In genomic region chr10:23293145-23293724, GRCh38 we compare ENCODE assay signal across 8 cellular contexts. TPM values are rescaled to one million over a fixed set of nuclear protein-coding genes. Genes with fewer than 3 reads are reported as not detected.
A peak's percentile ranks its signal among the peaks of the same experiment; 100 is the strongest.
DNase-seq lines count a peak whose midpoint lies in the region; TF ChIP-seq lines count a peak whose summit lies in the region.

No MANE protein-coding gene starts in this region.

- DNase-seq in activated T-cell treated with anti-CD3 and anti-CD28 coated beads for 4 hours (peak; percentile 18), H9 (peak; percentile 67), MM.1S (peak; percentile 65), fibroblast of pulmonary artery (ENCODE audit: low read depth) (peak; percentile 45), sigmoid colon (no peak)
- no peak for DNase-seq in activated T-cell treated with anti-CD3 and anti-CD28 coated beads, Interleukin-2, amount 50 U/mL, for 1 hour
- peak; percentile 19 for DNase-seq in T-helper 2 cell treated with Interferon-gamma antibody and Interleukin-4, amounts not matched to agents 5 μg/mL and 100 μg/mL, for 36 hours (ENCODE audit: low spot score)
- DNase-seq in stimulated activated CD4-positive, alpha-beta T cell treated with anti-CD3 and anti-CD28 coated beads, Interleukin-12 subunit alpha, Interleukin-12 subunit beta, amount 100 ng/mL, for 4 hours: peak; percentile 15

- H2BK20ac ChIP-seq in H9 (ENCODE audit: low read depth, low read length, poor library complexity, severe bottlenecking): no peak overlapping the region

- no peaks in the 10 kb centered on the region for H3F3A ChIP-seq in MM.1S (ENCODE audit: insufficient read depth, low read length)

- WGBS in H9 (ENCODE audit: extremely low coverage, insufficient read length, low lambda C conversion rate): no CpG with 5 or more reads among the region's 7 CpGs
- WGBS in sigmoid colon, 2 donors: 6 to 13% methylated on average over 7 of the region's 7 CpGs

- no peaks in the 10 kb centered on the region for H3K27me3 ChIP-seq in H9 (ENCODE audit: insufficient read depth, low read length)
- no peaks in the 10 kb centered on the region for H3K27me3 ChIP-seq in MM.1S (replicated peaks; ENCODE audit: insufficient read depth, low read length)
- peaks cover 0 to 11% (median 0%) of the 10 kb centered on the region in 3 donors for H3K27me3 ChIP-seq in sigmoid colon

- H2BK15ac ChIP-seq in H9 (ENCODE audit: low read depth, low read length): no peak overlapping the region

- H3K27ac ChIP-seq in H9 (ENCODE audit: insufficient read length, low read depth, low read length) (no peak overlapping the region), MM.1S (ENCODE audit: low read length) (no peak overlapping the region), sigmoid colon (no peak overlapping the region)

- H3K9me3 ChIP-seq in H9 (ENCODE audit: control insufficient read depth, low read depth, low read length): no peaks in the 10 kb centered on the region
- H3K9me3 ChIP-seq in MM.1S (replicated peaks; ENCODE audit: insufficient read depth, low read length): no peaks in the 10 kb centered on the region
- no peaks in the 10 kb centered on the region for H3K9me3 ChIP-seq in sigmoid colon

- H4K20me1 ChIP-seq in H9 (ENCODE audit: control insufficient read depth, insufficient read depth, insufficient read length) (no peaks in the 10 kb centered on the region), MM.1S (ENCODE audit: insufficient read depth, low read length) (no peaks in the 10 kb centered on the region)

- H3K36me3 Mint-ChIP-seq in H9 (ENCODE audit: insufficient read depth in 1 of 3, low read depth in 3 of 3): peaks cover 0 to 3% (median 1%) of the 10 kb centered on the region in 3 experiments; a peak in 2 of 7 replicates
- H3K36me3 Mint-ChIP-seq in T-helper 2 cell treated with Interferon-gamma antibody and Interleukin-4, amounts not matched to agents 5 μg/mL and 100 μg/mL, for 36 hours (ENCODE audit: low read depth): no peaks in the 10 kb centered on the region

- H3K14ac ChIP-seq in H9 (ENCODE audit: insufficient read depth, low read length): no peak overlapping the region

- peaks cover 9% of the 10 kb centered on the region for H3K27me3 Mint-ChIP-seq in H9 (ENCODE audit: low read depth)
- H3K27me3 Mint-ChIP-seq in T-helper 2 cell treated with Interferon-gamma antibody and Interleukin-4, amounts not matched to agents 5 μg/mL and 100 μg/mL, for 36 hours (ENCODE audit: low read depth): peaks cover 14% of the 10 kb centered on the region

- no peak overlapping the region for H3T11ph ChIP-seq in H9 (ENCODE audit: low read length)

- no peaks in the 10 kb centered on the region for H3K79me1 ChIP-seq in H9 (ENCODE audit: insufficient read depth, low read depth, low read length, poor library complexity, severe bottlenecking)

- intact Hi-C loops in sigmoid colon (cut with DNase I): no loop called here

- no peak overlapping the region for H3K4me3 ChIP-seq in MM.1S (ENCODE audit: low read length)
- H3K4me3 ChIP-seq in fibroblast of pulmonary artery (replicated peaks; ENCODE audit: low read depth, low read length): no peak overlapping the region
- H3K4me3 ChIP-seq in sigmoid colon: no peak overlapping the region

- no peak overlapping the region for H4K5ac ChIP-seq in H9 (ENCODE audit: insufficient read length, low read depth, low read length)

- H3K4me1 Mint-ChIP-seq in H9: peaks cover 5 to 11% of the 10 kb centered on the region in 2 experiments
- no peaks in the 10 kb centered on the region for H3K4me1 Mint-ChIP-seq in T-helper 2 cell treated with Interferon-gamma antibody and Interleukin-4, amounts not matched to agents 5 μg/mL and 100 μg/mL, for 36 hours (ENCODE audit: low read depth)

- no peaks in the 10 kb centered on the region for H3K9me2 ChIP-seq in MM.1S (replicated peaks; ENCODE audit: insufficient read depth, low read length)

- H3K79me2 ChIP-seq in H9 (ENCODE audit: insufficient read depth, low read length): no peaks in the 10 kb centered on the region
- H3K79me2 ChIP-seq in MM.1S (ENCODE audit: low read length): no peaks in the 10 kb centered on the region

- peaks cover 4 to 5% of the 10 kb centered on the region in 2 experiments; a peak in 4 of 5 replicates for H3K9me3 Mint-ChIP-seq in H9
- no peaks in the 10 kb centered on the region for H3K9me3 Mint-ChIP-seq in T-helper 2 cell treated with Interferon-gamma antibody and Interleukin-4, amounts not matched to agents 5 μg/mL and 100 μg/mL, for 36 hours

- no peak overlapping the region for H2AFZ ChIP-seq in H9 (ENCODE audit: low read length)
- no peak overlapping the region for H2AFZ ChIP-seq in MM.1S (ENCODE audit: low read length)

- no peak overlapping the region for H3K27ac Mint-ChIP-seq in H9
- H3K27ac Mint-ChIP-seq in T-helper 2 cell treated with Interferon-gamma antibody and Interleukin-4, amounts not matched to agents 5 μg/mL and 100 μg/mL, for 36 hours: no peak overlapping the region

- TF ChIP-seq CTCF in H9 (conservative IDR thresholded peaks at IDR 0.05): peak; percentile 81
- peak; percentile 70 for TF ChIP-seq CTCF in MM.1S (IDR thresholded peaks at IDR 0.05; ENCODE audit: low read length)
- TF ChIP-seq CTCF in fibroblast of pulmonary artery (IDR thresholded peaks at IDR 0.05; ENCODE audit: low read length, missing control alignments): peak; percentile 74
- no peak for TF ChIP-seq CTCF in sigmoid colon (IDR thresholded peaks at IDR 0.05)

- H2BK120ac ChIP-seq in H9 (ENCODE audit: low read depth, low read length, poor library complexity, severe bottlenecking): no peak overlapping the region

- H4K8ac ChIP-seq in H9 (replicated peaks; ENCODE audit: insufficient read length, low read depth, low read length): no peak overlapping the region

- no peaks in the 10 kb centered on the region for H3K23me2 ChIP-seq in H9 (ENCODE audit: insufficient read length, low read depth, low read length, poor library complexity, severe bottlenecking)

- H2BK5ac ChIP-seq in H9 (ENCODE audit: insufficient read length, low read length): no peak overlapping the region

- H3K36me3 ChIP-seq in MM.1S (replicated peaks; ENCODE audit: insufficient read depth, low read length) (no peaks in the 10 kb centered on the region), sigmoid colon (no peaks in the 10 kb centered on the region)

- H3K56ac ChIP-seq in H9 (ENCODE audit: insufficient read length, low read depth, low read length): no peak overlapping the region

- H3K4me1 ChIP-seq in H9 (ENCODE audit: insufficient read depth, low read length): no peaks in the 10 kb centered on the region; the same call in 1 of the 2 replicates
- no peaks in the 10 kb centered on the region for H3K4me1 ChIP-seq in MM.1S (ENCODE audit: low read length)
- H3K4me1 ChIP-seq in sigmoid colon: no peaks in the 10 kb centered on the region

- no peak for TF ChIP-seq POLR2A in sigmoid colon (IDR thresholded peaks at IDR 0.05)

- H4K91ac ChIP-seq in H9 (ENCODE audit: insufficient read length, low read depth, low read length): no peak overlapping the region

- H3K4me2 ChIP-seq in H9 (ENCODE audit: insufficient read depth, insufficient read length, low read length) (no peak overlapping the region), MM.1S (ENCODE audit: low read depth, low read length) (no peak overlapping the region)

- no peak overlapping the region for H2BK12ac ChIP-seq in H9 (ENCODE audit: insufficient read length, low read depth, low read length)

- H3K4me3 Mint-ChIP-seq in H9: no peak overlapping the region
- H3K4me3 Mint-ChIP-seq in T-helper 2 cell treated with Interferon-gamma antibody and Interleukin-4, amounts not matched to agents 5 μg/mL and 100 μg/mL, for 36 hours: no peak overlapping the region

- no peak overlapping the region for H3K18ac ChIP-seq in H9 (ENCODE audit: insufficient read length, low read depth, low read length)

- no peak for TF ChIP-seq EP300 in sigmoid colon (IDR thresholded peaks at IDR 0.05)

- no peak overlapping the region for H2AK5ac ChIP-seq in H9 (ENCODE audit: insufficient read length, low read length)

- H3K4ac ChIP-seq in H9 (ENCODE audit: low read depth, low read length): no peak overlapping the region

- H3K9ac ChIP-seq in H9 (ENCODE audit: extremely low read depth, insufficient read length, low read length) (no peak overlapping the region), MM.1S (ENCODE audit: low read length) (no peak overlapping the region)

- H3K23ac ChIP-seq in H9 (ENCODE audit: insufficient read length, low read depth, low read length): no peak overlapping the region

RNA-seq across cellular contexts. Expression of gene C10orf67, which starts 51.4 kb away (rescaled TPM):
- total RNA-seq in H9 (2021): not detected in 2 replicates
- not detected for total RNA-seq in sigmoid colon
- under 1 TPM in 1 of 3 donors, not detected in 2; 0.04 TPM for polyA plus RNA-seq in sigmoid colon

Comparison
In these comparisons a context has a peak if more than half of its experiments do, and no peak if none do; other contexts are left out.
1. DNase-seq: peak in activated T-cell treated with anti-CD3 and anti-CD28 coated beads for 4 hours (single experiment), H9 (single experiment), MM.1S (single experiment), T-helper 2 cell treated with Interferon-gamma antibody and Interleukin-4, amounts not matched to agents 5 μg/mL and 100 μg/mL, for 36 hours (single experiment), fibroblast of pulmonary artery (single experiment) and stimulated activated CD4-positive, alpha-beta T cell treated with anti-CD3 and anti-CD28 coated beads, Interleukin-12 subunit alpha, Interleukin-12 subunit beta, amount 100 ng/mL, for 4 hours (single experiment); none in activated T-cell treated with anti-CD3 and anti-CD28 coated beads, Interleukin-2, amount 50 U/mL, for 1 hour (single experiment) and sigmoid colon (single experiment).
2. CTCF ChIP-seq: peak in H9 (single experiment), MM.1S (single experiment) and fibroblast of pulmonary artery (single experiment); none in sigmoid colon (0 of 4).